In the genomic region with DNA sequence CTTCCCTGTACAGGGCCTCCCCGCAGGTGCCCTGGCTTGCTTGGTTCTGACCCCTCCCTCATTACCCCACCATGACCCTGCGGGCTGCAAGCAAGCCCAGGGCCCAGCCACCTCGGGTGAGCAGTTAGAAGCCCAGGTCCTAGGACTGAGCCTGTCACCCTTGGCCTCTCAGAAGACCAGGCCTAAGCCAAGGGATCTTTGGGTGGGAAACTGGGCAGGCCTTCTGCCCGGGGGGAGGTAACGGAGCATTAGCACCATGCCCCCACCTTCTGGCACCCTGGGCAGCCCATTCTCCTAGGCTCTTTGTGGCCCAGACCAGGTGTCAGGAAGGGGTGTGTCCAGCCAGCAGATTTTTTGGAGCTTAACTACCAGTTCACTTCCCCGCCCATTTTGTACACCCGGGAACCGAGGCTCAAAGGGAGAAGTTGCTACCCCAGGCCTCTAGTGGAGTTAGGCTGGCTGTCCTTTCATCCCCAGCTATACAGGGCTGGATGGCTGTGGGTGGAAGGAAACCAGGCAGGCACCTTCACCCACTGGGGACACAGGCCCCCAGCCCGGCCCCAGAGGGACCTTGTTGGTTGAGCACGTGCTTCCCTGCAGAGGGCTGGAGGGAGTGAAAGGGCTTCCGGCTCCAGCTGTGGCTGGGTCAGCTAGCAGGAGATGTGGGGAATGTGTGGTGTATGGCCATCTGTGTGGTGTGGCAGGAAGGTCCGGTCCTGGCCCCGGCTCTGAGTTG, we compare ENCODE assay signal across 8 cellular contexts. TPM values are rescaled to one million over a fixed set of nuclear protein-coding genes. Genes with fewer than 3 reads are reported as not detected.
DNase-seq lines count a peak whose midpoint lies in the region; ATAC-seq and TF ChIP-seq lines count a peak whose summit lies in the region.

No MANE protein-coding gene starts in this region.

- peak overlapping the region; percentile 30 to 47; a peak in 2 of 4 replicates for H4K8ac ChIP-seq in IMR-90 (ENCODE audit: low read depth in 2 of 2, low read length in 2 of 2)

- H3K4ac ChIP-seq in IMR-90 (ENCODE audit: low read depth, low read length), result peak overlapping the region; percentile 75

- no peak for TF ChIP-seq CTCF in CD8-positive, alpha-beta T cell (IDR thresholded peaks at IDR 0.05)
- TF ChIP-seq CTCF in IMR-90 (conservative IDR thresholded peaks at IDR 0.05; ENCODE audit: low read depth, low read length), result no peak

- peak overlapping the region; percentile 74 for H3K27ac ChIP-seq in CD8-positive, alpha-beta T cell (ENCODE audit: low read depth, low read length)
- H3K27ac ChIP-seq in IMR-90 (ENCODE audit: insufficient read depth, low read length) (peak overlapping the region; percentile 57), rectal smooth muscle tissue (ENCODE audit: low read depth, low read length) (no peak overlapping the region)

- TF ChIP-seq RAD21 in IMR-90 (IDR thresholded peaks at IDR 0.05; ENCODE audit: low read length), result no peak

- no peak overlapping the region for H2BK20ac ChIP-seq in IMR-90 (ENCODE audit: low read depth, low read length)

- peak overlapping the region; percentile 93 for H3K4me3 ChIP-seq in CD8-positive, alpha-beta T cell (ENCODE audit: low read depth, low read length)
- H3K4me3 ChIP-seq in IMR-90 (ENCODE audit: insufficient read depth, low read depth, low read length) (peak overlapping the region; percentile 92), rectal smooth muscle tissue (ENCODE audit: low read length) (peak overlapping the region; percentile 92)

- H3K18ac ChIP-seq in IMR-90 (ENCODE audit: low read depth, low read length), result no peak overlapping the region

- H3K56ac ChIP-seq in IMR-90 (ENCODE audit: extremely low read depth, insufficient read depth, low read length), result peak overlapping the region; percentile 47; the same call in 1 of the 2 replicates

- H4K5ac ChIP-seq in IMR-90 (ENCODE audit: low read depth, low read length), result no peak overlapping the region

- H4K20me1 ChIP-seq in IMR-90 (ENCODE audit: insufficient read depth, low read length), result peaks cover 51% of the 10 kb centered on the region

- no peaks in the 10 kb centered on the region for H3K9me3 ChIP-seq in CD8-positive, alpha-beta T cell (ENCODE audit: low read length)
- H3K9me3 ChIP-seq in IMR-90 (ENCODE audit: control insufficient read depth, insufficient read depth, low read length), result no peaks in the 10 kb centered on the region

- peaks cover 68% of the 10 kb centered on the region for H3K4me1 ChIP-seq in CD8-positive, alpha-beta T cell (ENCODE audit: insufficient read depth, low read length)
- H3K4me1 ChIP-seq in IMR-90 (ENCODE audit: control insufficient read depth, insufficient read depth, low read length) (peaks cover 22% of the 10 kb centered on the region), rectal smooth muscle tissue (ENCODE audit: control insufficient read depth, insufficient read depth, low read length) (peaks cover 22% of the 10 kb centered on the region)

- 0% methylated on average over 1 of the region's 13 CpGs; no CpG with 5 or more reads in 1 of the 2 experiments for WGBS in IMR-90 (ENCODE audit: extremely low coverage in 2 of 2, insufficient read length in 1 of 2), 2 experiments

- no peaks in the 10 kb centered on the region for H3K36me3 ChIP-seq in CD8-positive, alpha-beta T cell (ENCODE audit: insufficient read depth, low read length)
- H3K36me3 ChIP-seq in IMR-90 (ENCODE audit: control insufficient read depth, insufficient read depth, low read length) (peaks cover 2% of the 10 kb centered on the region; the same call in 1 of the 2 replicates), rectal smooth muscle tissue (ENCODE audit: control insufficient read depth, insufficient read depth, low read length) (no peaks in the 10 kb centered on the region)

- H3K79me1 ChIP-seq in IMR-90 (ENCODE audit: low read depth in 1 of 2, low read length in 2 of 2), result peaks cover 9 to 64% of the 10 kb centered on the region in 2 experiments; a peak in 3 of 4 replicates

- no peaks in the 10 kb centered on the region for H3K27me3 ChIP-seq in CD8-positive, alpha-beta T cell (ENCODE audit: insufficient read depth, low read length)
- H3K27me3 ChIP-seq in IMR-90 (ENCODE audit: control insufficient read depth, insufficient read depth, low read length) (no peaks in the 10 kb centered on the region), rectal smooth muscle tissue (ENCODE audit: control insufficient read depth, insufficient read depth, low read length) (no peaks in the 10 kb centered on the region)

- H3K4me2 ChIP-seq in IMR-90 (ENCODE audit: low read depth, low read length), result peak overlapping the region; percentile 83

- no peak overlapping the region; the same call in 1 of the 2 replicates for H2BK120ac ChIP-seq in IMR-90 (ENCODE audit: low read depth, low read length)

- peak overlapping the region; percentile 59 for H2BK5ac ChIP-seq in IMR-90 (ENCODE audit: low read depth, low read length, poor library complexity, severe bottlenecking)

- BruUV-seq in IMR-90 (replicated peaks; lab: Mats Ljungman, UMichigan), result no TSS peak

- DNase-seq in CD8-positive, alpha-beta T cell, result peak in 2 of 7 experiments; percentile 42 to 62
- DNase-seq in IMR-90, result peak; percentile 36
- peak; percentile 53 to 66 for DNase-seq in activated CD4-positive, alpha-beta T cell treated with anti-CD3 and anti-CD28 coated beads, Interleukin-2, amount 50 U/mL, for 48 hours
- DNase-seq in germinal center (ENCODE audit: low spot score), result peak; percentile 43
- no peak for DNase-seq in NCI-H1092 treated with DMSO at 0.1 percent for 48 hours (lab: John Stamatoyannopoulos, UW)
- no peak for DNase-seq in putamen (ENCODE audit: low spot score)

- in situ Hi-C loops in IMR-90 (cut with MboI; ENCODE audit: low sequenced_read_pairs), result no loop called here

- peak overlapping the region; percentile 86 for H2AFZ ChIP-seq in IMR-90 (replicated peaks; ENCODE audit: low read length, poor library complexity)

- intact Hi-C loops in CD8-positive, alpha-beta T cell (cut with DNase I, micrococcal nuclease), result loop anchor here (2.0 to 10.0 kb wide), 4 partner anchors 60 to 862 kb away; partner anchors contain the start of genes COX5A (in 1 of the 2), IMP3 (in 1 of the 2), SNUPN (in 1 of the 2) and SNX33 (in 1 of the 2)
- intact Hi-C loops in IMR-90 (cut with micrococcal nuclease), result no loop called here

- H3K27me3 Mint-ChIP-seq in CD8-positive, alpha-beta T cell (ENCODE audit: low read depth), result no peaks in the 10 kb centered on the region

- H3K4me3 Mint-ChIP-seq in CD8-positive, alpha-beta T cell, result peak overlapping the region; percentile 83

- no peak for TF ChIP-seq POLR2A in IMR-90 (IDR thresholded peaks at IDR 0.05; ENCODE audit: low read depth, low read length)

- peaks cover 21% of the 10 kb centered on the region for H3K9me1 ChIP-seq in IMR-90 (ENCODE audit: insufficient read depth, low read length)

- CTCF ChIA-PET in CD8-positive, alpha-beta T cell (lab: Charles Lee), result interaction anchor here (0.7 to 38.4 kb wide), 8 partner anchors 6 to 404 kb away, joined by 3 to 1956 read pairs (median 6); partner anchors contain the start of genes CSK and LMAN1L
- CTCF ChIA-PET in IMR-90 (lab: Yijun Ruan, JAX), result interaction anchor here (0.7 to 1.3 kb wide), 3 partner anchors 10 to 87 kb away, joined by 3 read pairs; no protein-coding TSS in a partner anchor

- H3K9ac ChIP-seq in IMR-90 (ENCODE audit: low read depth, low read length) (peak overlapping the region; percentile 68), rectal smooth muscle tissue (ENCODE audit: low read length) (peak overlapping the region; percentile 80)

- H3K14ac ChIP-seq in IMR-90 (replicated peaks; ENCODE audit: low read depth, low read length), result peak overlapping the region; percentile 87

- peak overlapping the region; percentile 74 for H2AK5ac ChIP-seq in IMR-90 (ENCODE audit: low read depth, low read length)

- dilution Hi-C loops in IMR-90 (cut with HindIII; ENCODE audit: low sequenced_read_pairs, unreplicated experiment), result no loop called here

- ATAC-seq in CD8-positive, alpha-beta T cell, result no peak
- peak; percentile 36 for ATAC-seq in IMR-90 (ENCODE audit: low read depth)
- no peak for ATAC-seq in HG03460 (IDR thresholded peaks at IDR 0.05; ENCODE audit: unreplicated experiment)

- peak overlapping the region; percentile 93 for H3K27ac Mint-ChIP-seq in CD8-positive, alpha-beta T cell

- H2BK15ac ChIP-seq in IMR-90 (ENCODE audit: low read depth, low read length), result no peak overlapping the region

- H3K23ac ChIP-seq in IMR-90 (ENCODE audit: low read depth, low read length), result peak overlapping the region; percentile 90

- peak overlapping the region; percentile 97 for H2AK9ac ChIP-seq in IMR-90 (replicated peaks; ENCODE audit: low read depth, low read length, poor library complexity)

- H3K36me3 Mint-ChIP-seq in CD8-positive, alpha-beta T cell, result peaks cover 17% of the 10 kb centered on the region

- H4K91ac ChIP-seq in IMR-90 (ENCODE audit: insufficient read depth, low read depth, low read length), result peak overlapping the region; percentile 41; the same call in 1 of the 2 replicates

- no peaks in the 10 kb centered on the region for H3K9me3 Mint-ChIP-seq in CD8-positive, alpha-beta T cell

- POLR2A ChIA-PET in CD8-positive, alpha-beta T cell (lab: Charles Lee), result interaction anchor here (1.0 to 21.8 kb wide), 3 partner anchors 11 to 123 kb away, joined by 3 to 512 read pairs (median 10); no protein-coding TSS in a partner anchor
- POLR2A ChIA-PET in IMR-90 (lab: Charles Lee; ENCODE audit: unreplicated experiment), result interaction anchor here (0.7 kb wide), 1 partner anchor 111 kb away, joined by 7 read pairs; no protein-coding TSS in a partner anchor

- H3K4me1 Mint-ChIP-seq in CD8-positive, alpha-beta T cell (ENCODE audit: low read depth), result peaks cover 64% of the 10 kb centered on the region

RNA-seq across cellular contexts. Expression of gene CSK, which starts 1.4 kb away (rescaled TPM):
- total RNA-seq in CD8-positive, alpha-beta T cell, result 100 to 1,000 TPM in 1 of 2 experiments, 10 to 100 TPM in 1; 99.5 to 118 TPM
- total RNA-seq in IMR-90 (2012; rRNA removed), result 10.8 and 13.6 TPM in 2 replicates
- 42.5 and 54.0 TPM in 2 replicates for polyA plus RNA-seq in IMR-90 (2012; rRNA removed)
- 33.3 and 58.6 TPM in 2 replicates for polyA plus RNA-seq in IMR-90 (2012; cell fraction: cytosol; rRNA removed)
- polyA plus RNA-seq in IMR-90 (2012; cell fraction: nucleus; rRNA removed; ENCODE audit: low replicate concordance), result 97.3 and 182 TPM in 2 replicates

RNA-seq across cellular contexts. Expression of gene LMAN1L, which starts 29.4 kb away (rescaled TPM):
- total RNA-seq in CD8-positive, alpha-beta T cell, result not detected
- total RNA-seq in IMR-90 (2012; rRNA removed), result not detected in 2 replicates
- not detected in 2 replicates for polyA plus RNA-seq in IMR-90 (2012; rRNA removed)
- polyA plus RNA-seq in IMR-90 (2012; cell fraction: cytosol; rRNA removed), result not detected in 2 replicates
- 0.09 and 0.30 TPM in 2 replicates for polyA plus RNA-seq in IMR-90 (2012; cell fraction: nucleus; rRNA removed; ENCODE audit: low replicate concordance)

RNA-seq across cellular contexts. Expression of gene CYP1A2, which starts 34.6 kb away (rescaled TPM):
- total RNA-seq in CD8-positive, alpha-beta T cell, result not detected
- not detected in 2 replicates for total RNA-seq in IMR-90 (2012; rRNA removed)
- polyA plus RNA-seq in IMR-90 (2012; rRNA removed), result not detected in 2 replicates
- polyA plus RNA-seq in IMR-90 (2012; cell fraction: cytosol; rRNA removed), result not detected in 2 replicates
- not detected in 2 replicates for polyA plus RNA-seq in IMR-90 (2012; cell fraction: nucleus; rRNA removed; ENCODE audit: low replicate concordance)

RNA-seq across cellular contexts. Expression of gene CPLX3, which starts 43.2 kb away (rescaled TPM):
- under 1 TPM; 0.19 to 0.36 TPM for total RNA-seq in CD8-positive, alpha-beta T cell
- not detected in 2 replicates for total RNA-seq in IMR-90 (2012; rRNA removed)
- not detected in 2 replicates for polyA plus RNA-seq in IMR-90 (2012; rRNA removed)
- polyA plus RNA-seq in IMR-90 (2012; cell fraction: cytosol; rRNA removed), result not detected in 2 replicates
- 0.12 and 0.24 TPM in 2 replicates for polyA plus RNA-seq in IMR-90 (2012; cell fraction: nucleus; rRNA removed; ENCODE audit: low replicate concordance)

RNA-seq across cellular contexts. Expression of gene CYP1A1, which starts 57.9 kb away (rescaled TPM):
- total RNA-seq in CD8-positive, alpha-beta T cell, result not detected
- total RNA-seq in IMR-90 (2012; rRNA removed), result under 0.01 TPM in 2 replicates
- 0.03 and 0.04 TPM in 2 replicates for polyA plus RNA-seq in IMR-90 (2012; rRNA removed)
- 0.02 TPM in 1 of 2 replicates, not detected in the other for polyA plus RNA-seq in IMR-90 (2012; cell fraction: cytosol; rRNA removed)
- polyA plus RNA-seq in IMR-90 (2012; cell fraction: nucleus; rRNA removed; ENCODE audit: low replicate concordance), result 0.05 and 0.06 TPM in 2 replicates

Comparison
In these comparisons a context has a peak if more than half of its experiments do, and no peak if none do; other contexts are left out.
1. DNase-seq: peak in IMR-90 (single experiment), activated CD4-positive, alpha-beta T cell treated with anti-CD3 and anti-CD28 coated beads, Interleukin-2, amount 50 U/mL, for 48 hours (2 of 2) and germinal center (single experiment); none in NCI-H1092 treated with DMSO at 0.1 percent for 48 hours (single experiment) and putamen (single experiment).
2. Peak in every context shown above with its lines, with median percentiles within 50 percentile points of each other: H3K4me3 ChIP-seq.